Comparison of ENCODE assay signal across 18 cellular contexts in genomic region chr20:38307371-38308046, GRCh38. TPM values are rescaled to one million over a fixed set of nuclear protein-coding genes. Genes with fewer than 3 reads are reported as not detected.
DNase-seq lines count a peak whose midpoint lies in the region; FAIRE-seq and TF ChIP-seq lines count a peak whose summit lies in the region.
"Had no signal": no experiment of that assay in that cellular context is flagged by ENCODE, and none has a peak within 500 bp of the region (broad histone marks: within the 10 kb centered on the region; RNA-seq: fewer than 3 reads in every experiment).

No MANE protein-coding gene starts in this region.

- H3K9ac ChIP-seq in H9 (ENCODE audit: extremely low read depth, insufficient read length, low read length) = no peak overlapping the region
- H3K9ac ChIP-seq: SK-N-SH had no signal

- no peaks in the 10 kb centered on the region for H3K27me3 ChIP-seq in H9 (ENCODE audit: insufficient read depth, low read length)

- no peaks in the 10 kb centered on the region for H4K20me1 ChIP-seq in H9 (ENCODE audit: control insufficient read depth, insufficient read depth, insufficient read length)

- H4K8ac ChIP-seq in H9 (replicated peaks; ENCODE audit: insufficient read length, low read depth, low read length) = no peak overlapping the region

- peaks cover 6 to 15% of the 10 kb centered on the region in 2 experiments for H3K4me1 Mint-ChIP-seq in H9
- H3K4me1 Mint-ChIP-seq: WTC11 had no signal

- no peaks in the 10 kb centered on the region for H3K9me3 ChIP-seq in H9 (ENCODE audit: control insufficient read depth, low read depth, low read length)
- H3K9me3 ChIP-seq: esophagus squamous epithelium, SK-N-SH had no signal

- no peak overlapping the region for H4K91ac ChIP-seq in H9 (ENCODE audit: insufficient read length, low read depth, low read length)

- TF ChIP-seq CTCF in H9 (conservative IDR thresholded peaks at IDR 0.05) (no peak), fibroblast of the aortic adventitia (IDR thresholded peaks at IDR 0.05; ENCODE audit: insufficient read depth, low read length) (no peak)

- H3K4me3 Mint-ChIP-seq in H9 = no peak overlapping the region
- H3K4me3 Mint-ChIP-seq: activated naive CD8-positive, alpha-beta T cell treated with anti-CD3 and anti-CD28 coated beads for 36 hours; immature natural killer cell; WTC11 had no signal

- no peak overlapping the region for H3K27ac ChIP-seq in H9 (ENCODE audit: insufficient read length, low read depth, low read length)
- H3K27ac ChIP-seq: esophagus squamous epithelium had no signal

- no peak overlapping the region for H2BK12ac ChIP-seq in H9 (ENCODE audit: insufficient read length, low read depth, low read length)

- H3K9me3 Mint-ChIP-seq in H9 = no peaks in the 10 kb centered on the region
- H3K9me3 Mint-ChIP-seq: activated naive CD8-positive, alpha-beta T cell treated with anti-CD3 and anti-CD28 coated beads for 36 hours; immature natural killer cell had no signal

- peaks cover 15% of the 10 kb centered on the region for H3K27me3 Mint-ChIP-seq in H9 (ENCODE audit: low read depth)

- H2BK5ac ChIP-seq in H9 (ENCODE audit: insufficient read length, low read length) = no peak overlapping the region

- no peak overlapping the region for H4K5ac ChIP-seq in H9 (ENCODE audit: insufficient read length, low read depth, low read length)

- H3K36me3 Mint-ChIP-seq in H9 (ENCODE audit: insufficient read depth in 1 of 3, low read depth in 3 of 3) = no peaks in the 10 kb centered on the region
- H3K36me3 Mint-ChIP-seq: activated naive CD8-positive, alpha-beta T cell treated with anti-CD3 and anti-CD28 coated beads for 36 hours; immature natural killer cell; WTC11 had no signal

- no peak overlapping the region for H3K23ac ChIP-seq in H9 (ENCODE audit: insufficient read length, low read depth, low read length)

- no peak overlapping the region for H2AFZ ChIP-seq in H9 (ENCODE audit: low read length)

- no peaks in the 10 kb centered on the region for H3K23me2 ChIP-seq in H9 (ENCODE audit: insufficient read length, low read depth, low read length, poor library complexity, severe bottlenecking)

- no peaks in the 10 kb centered on the region for H3K4me1 ChIP-seq in H9 (ENCODE audit: insufficient read depth, low read length)

- H2AK5ac ChIP-seq in H9 (ENCODE audit: insufficient read length, low read length) = no peak overlapping the region

- no peak overlapping the region for H3K56ac ChIP-seq in H9 (ENCODE audit: insufficient read length, low read depth, low read length)

- H3K79me2 ChIP-seq in H9 (ENCODE audit: insufficient read depth, low read length) = no peaks in the 10 kb centered on the region

- H3K27ac Mint-ChIP-seq in H9 = no peak overlapping the region
- H3K27ac Mint-ChIP-seq: activated naive CD8-positive, alpha-beta T cell treated with anti-CD3 and anti-CD28 coated beads for 36 hours; immature natural killer cell; WTC11 had no signal

- H3K4me3 ChIP-seq in fibroblast of the aortic adventitia (ENCODE audit: low read depth, low read length) = no peak overlapping the region
- H3K4me3 ChIP-seq: esophagus squamous epithelium had no signal

- no peak overlapping the region for H3T11ph ChIP-seq in H9 (ENCODE audit: low read length)

- H3K79me1 ChIP-seq in H9 (ENCODE audit: insufficient read depth, low read depth, low read length, poor library complexity, severe bottlenecking) = no peaks in the 10 kb centered on the region

- H3K4ac ChIP-seq in H9 (ENCODE audit: low read depth, low read length) = no peak overlapping the region

- no CpG with 5 or more reads among the region's 8 CpGs for WGBS in H9 (ENCODE audit: extremely low coverage, insufficient read length, low lambda C conversion rate)

- H3K4me2 ChIP-seq in H9 (ENCODE audit: insufficient read depth, insufficient read length, low read length) = no peak overlapping the region
- H3K4me2 ChIP-seq: SK-N-SH had no signal

- no peak for FAIRE-seq in GM19239 (lab: Jason Lieb, UNC)
- FAIRE-seq: colon, GM12892 had no signal

- H2BK20ac ChIP-seq in H9 (ENCODE audit: low read depth, low read length, poor library complexity, severe bottlenecking) = no peak overlapping the region

- peak; percentile 41 for DNase-seq in AG08395 (ENCODE audit: low spot score)
- DNase-seq in H9 = no peak
- peak; percentile 29 for DNase-seq in SKM-1 treated with dmso at 0.1 percent for 144 hours (lab: John Stamatoyannopoulos, UW; ENCODE audit: unreplicated experiment)
- DNase-seq in fibroblast of the aortic adventitia (ENCODE audit: low read depth) = peak; percentile 66
- no peak for DNase-seq in DMS79 (lab: John Stamatoyannopoulos, UW)
- no peak for DNase-seq in NCI-H1694 treated with DMSO at 0.1 percent for 48 hours (lab: John Stamatoyannopoulos, UW)
- no peak for DNase-seq in NCI-H446 treated with DMSO at 0.1 percent for 48 hours (lab: John Stamatoyannopoulos, UW)
- no peak for DNase-seq in GM19239 (ENCODE audit: insufficient read length, low spot score)
- DNase-seq: activated naive CD8-positive, alpha-beta T cell treated with anti-CD3 and anti-CD28 coated beads for 36 hours; DND-41; esophagus squamous epithelium; immature natural killer cell; SK-N-SH; stimulated activated CD4-positive, alpha-beta T cell treated with anti-CD3 and anti-CD28 coated beads, Interleukin-4, amount 100 ng/mL, for 1 hour had no signal

- peak overlapping the region; percentile 14 for H3K18ac ChIP-seq in H9 (ENCODE audit: insufficient read length, low read depth, low read length)

- H2BK15ac ChIP-seq in H9 (ENCODE audit: low read depth, low read length) = no peak overlapping the region

- no peak overlapping the region for H3K14ac ChIP-seq in H9 (ENCODE audit: insufficient read depth, low read length)

- no peak overlapping the region for H2BK120ac ChIP-seq in H9 (ENCODE audit: low read depth, low read length, poor library complexity, severe bottlenecking)

RNA-seq across cellular contexts. Expression of gene BPI, which starts 3.6 kb away (rescaled TPM):
- not detected in 2 replicates for total RNA-seq in H9 (2021)
- 1.4 TPM in 1 of 2 replicates, not detected in the other for total RNA-seq in fibroblast of the aortic adventitia (ENCODE audit: low replicate concordance)
- total RNA-seq: activated naive CD8-positive, alpha-beta T cell treated with anti-CD3 and anti-CD28 coated beads for 36 hours; ureter; WTC11 had no signal

RNA-seq across cellular contexts. Expression of gene LBP, which starts 38.8 kb away (rescaled TPM):
- total RNA-seq in H9 (2021) (0.35 and 0.52 TPM in 2 replicates), fibroblast of the aortic adventitia (ENCODE audit: low replicate concordance) (not detected in 2 replicates)
- total RNA-seq: activated naive CD8-positive, alpha-beta T cell treated with anti-CD3 and anti-CD28 coated beads for 36 hours had no signal

RNA-seq across cellular contexts. Expression of gene KIAA1755, which starts 47.0 kb away (rescaled TPM):
- total RNA-seq in H9 (2021) = 0.17 and 0.18 TPM in 2 replicates
- 4.9 and 10.8 TPM in 2 replicates for total RNA-seq in fibroblast of the aortic adventitia (ENCODE audit: low replicate concordance)
- total RNA-seq: activated naive CD8-positive, alpha-beta T cell treated with anti-CD3 and anti-CD28 coated beads for 36 hours had no signal

Comparison
In these comparisons a context has a peak if more than half of its experiments do, and no peak if none do; other contexts are left out.
1. DNase-seq: peak in AG08395 (single experiment), SKM-1 treated with dmso at 0.1 percent for 144 hours (single experiment) and fibroblast of the aortic adventitia (single experiment); none in H9 (single experiment), DMS79 (single experiment), NCI-H1694 treated with DMSO at 0.1 percent for 48 hours (single experiment), NCI-H446 treated with DMSO at 0.1 percent for 48 hours (single experiment) and GM19239 (single experiment).